ENCODE assay signal across 17 cellular contexts in the genomic region with DNA sequence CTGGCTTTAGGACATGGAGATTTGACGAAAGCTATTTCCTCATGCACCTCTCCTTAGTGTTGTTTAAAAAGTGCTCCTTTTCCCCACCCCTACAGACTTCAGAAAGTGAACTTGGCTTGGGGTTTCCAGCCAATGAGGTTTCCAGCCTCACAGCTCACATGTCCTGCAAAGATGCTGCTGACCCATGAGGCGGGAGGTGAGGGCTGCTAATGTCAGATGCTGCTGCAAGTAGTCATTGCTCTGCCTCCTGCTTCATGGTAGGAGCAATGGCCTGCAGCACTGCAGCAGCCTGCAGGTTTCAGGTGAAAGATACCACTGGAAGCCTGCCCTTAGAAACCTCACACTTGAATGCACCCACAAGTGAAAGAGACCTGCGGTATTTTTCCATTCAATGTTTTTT.
DNase-seq lines count a peak whose midpoint lies in the region; ATAC-seq and TF ChIP-seq lines count a peak whose summit lies in the region.
"Had no signal": no experiment of that assay in that cellular context is flagged by ENCODE, and none has a peak within 500 bp of the region (broad histone marks: within the 10 kb centered on the region; RNA-seq: fewer than 3 reads in every experiment).

No MANE protein-coding gene starts in this region.

- no peaks in the 10 kb centered on the region for H3K79me2 ChIP-seq in GM23338 (replicated peaks; ENCODE audit: insufficient read depth)

- TF ChIP-seq POLR2A in GM18505 (IDR thresholded peaks at IDR 0.05; ENCODE audit: borderline replicate concordance, extremely low read depth, insufficient read depth, insufficient read length), result no peak
- no peak for TF ChIP-seq POLR2A in heart left ventricle (IDR thresholded peaks at IDR 0.05)

- H3K27me3 ChIP-seq in GM23338 (ENCODE audit: insufficient read depth) (no peaks in the 10 kb centered on the region), heart left ventricle (peaks cover 0 to 12% (median 0%) of the 10 kb centered on the region in 9 donors)

- DNase-seq in GM23338 (ENCODE audit: low spot score), result no peak
- no peak for DNase-seq in heart left ventricle
- no peak for DNase-seq in mucosa of descending colon
- DNase-seq in head of caudate nucleus, result no peak
- DNase-seq in NCI-H1105 (lab: John Stamatoyannopoulos, UW), result no peak
- DNase-seq: BE2C, DMS 273 treated with DMSO at 0.1 percent for 48 hours, MG63, NCI-H1105 treated with DMSO at 0.1 percent for 48 hours, NCI-H187, NCI-H510A, SHP77 treated with DMSO at 0.1 percent for 48 hours had no signal

- H3K27ac Mint-ChIP-seq in GM23338, result no peak overlapping the region
- H3K27ac Mint-ChIP-seq: T-helper 1 cell treated with Interleukin-12 subunit alpha and Interleukin-12 subunit beta and Interleukin-4 antibody, amounts not matched to agents 30 μg/mL and 1 μg/mL, for 36 hours had no signal

- TF ChIP-seq CTCF in GM23338 (conservative IDR thresholded peaks at IDR 0.05; ENCODE audit: low read depth in 2 of 2), result no peak
- no peak for TF ChIP-seq CTCF in heart left ventricle (IDR thresholded peaks at IDR 0.05)
- TF ChIP-seq CTCF in mucosa of descending colon (IDR thresholded peaks at IDR 0.05), result no peak

- H3K4me3 ChIP-seq in GM23338 (no peak overlapping the region), heart left ventricle (no peak overlapping the region), mucosa of descending colon (no peak overlapping the region)
- H3K4me3 ChIP-seq: MG63 had no signal

- no peaks in the 10 kb centered on the region for H4K20me1 ChIP-seq in GM23338 (replicated peaks; ENCODE audit: insufficient read depth)

- H3K4me1 ChIP-seq in GM23338 (ENCODE audit: insufficient read depth) (no peaks in the 10 kb centered on the region; the same call in 1 of the 2 replicates), heart left ventricle (no peaks in the 10 kb centered on the region), mucosa of descending colon (ENCODE audit: low read depth) (no peaks in the 10 kb centered on the region)
- H3K4me1 ChIP-seq: BE2C had no signal

- H3K4me2 ChIP-seq in GM23338, result no peak overlapping the region
- H3K4me2 ChIP-seq: KMS-11 had no signal

- peaks cover 11% of the 10 kb centered on the region for H3K9me3 Mint-ChIP-seq in GM23338
- H3K9me3 Mint-ChIP-seq: T-helper 1 cell treated with Interleukin-12 subunit alpha and Interleukin-12 subunit beta and Interleukin-4 antibody, amounts not matched to agents 30 μg/mL and 1 μg/mL, for 36 hours had no signal

- H3K4me3 Mint-ChIP-seq in GM23338, result no peak overlapping the region
- H3K4me3 Mint-ChIP-seq: T-helper 1 cell treated with Interleukin-12 subunit alpha and Interleukin-12 subunit beta and Interleukin-4 antibody, amounts not matched to agents 30 μg/mL and 1 μg/mL, for 36 hours had no signal

- no peaks in the 10 kb centered on the region; the same call in 1 of the 2 replicates for H3K36me3 ChIP-seq in GM23338 (ENCODE audit: insufficient read depth)
- H3K36me3 ChIP-seq in heart left ventricle, result no peaks in the 10 kb centered on the region
- no peaks in the 10 kb centered on the region for H3K36me3 ChIP-seq in mucosa of descending colon (ENCODE audit: low read depth)
- H3K36me3 ChIP-seq: BE2C, MG63 had no signal

- 72 to 80% (median 77%) methylated on average over 3 of the region's 3 CpGs for WGBS in heart left ventricle, 4 donors

- peak overlapping the region; percentile 70 for H2AFZ ChIP-seq in GM23338

- peaks cover 7% of the 10 kb centered on the region; the same call in 2 of the 3 replicates for H3K36me3 Mint-ChIP-seq in GM23338 (ENCODE audit: low read depth)

- H3K9me2 ChIP-seq in GM23338 (ENCODE audit: insufficient read depth), result peaks cover 4% of the 10 kb centered on the region; the same call in 1 of the 2 replicates

- H3K4me1 Mint-ChIP-seq in GM23338, result peaks cover 5% of the 10 kb centered on the region

- ATAC-seq in GM18505 (IDR thresholded peaks at IDR 0.05; ENCODE audit: unreplicated experiment) (peak; percentile 49), GM23338 (no peak), heart left ventricle (no peak), mucosa of descending colon (no peak)
- ATAC-seq: HepG2 had no signal

- H3K9me3 ChIP-seq in heart left ventricle, result peaks cover 0 to 11% (median 0%) of the 10 kb centered on the region in 12 donors
- H3K9me3 ChIP-seq in mucosa of descending colon, result no peaks in the 10 kb centered on the region
- H3K9me3 ChIP-seq: BE2C had no signal

- no peaks in the 10 kb centered on the region for H3F3A ChIP-seq in GM23338 (replicated peaks; ENCODE audit: low read depth)

- H3K27ac ChIP-seq in GM23338 (ENCODE audit: low read depth) (no peak overlapping the region), angular gyrus (ENCODE audit: low read depth, low read length) (peak overlapping the region; percentile 16), heart left ventricle (no peak overlapping the region)
- H3K27ac ChIP-seq: KMS-11 had no signal

- peaks cover 3% of the 10 kb centered on the region for H3K27me3 Mint-ChIP-seq in GM23338 (ENCODE audit: insufficient read depth, low read depth, poor library complexity)

- intact Hi-C loops in heart left ventricle (cut with DNase I) (loop anchor here in 1 of 10 donors (10.0 kb wide), 1 partner anchor 58 kb away; no protein-coding TSS in a partner anchor), mucosa of descending colon (cut with DNase I, micrococcal nuclease) (no loop called here), head of caudate nucleus (cut with DNase I) (no loop called here)

TF ChIP-seq in GM23338, 12 proteins besides CTCF, POLR2A, EP300 and RAD21:
- no peak for TF ChIP-seq POLR2AphosphoS5 (IDR thresholded peaks at IDR 0.05; ENCODE audit: low read depth)
- TF ChIP-seq, protein P1, sequence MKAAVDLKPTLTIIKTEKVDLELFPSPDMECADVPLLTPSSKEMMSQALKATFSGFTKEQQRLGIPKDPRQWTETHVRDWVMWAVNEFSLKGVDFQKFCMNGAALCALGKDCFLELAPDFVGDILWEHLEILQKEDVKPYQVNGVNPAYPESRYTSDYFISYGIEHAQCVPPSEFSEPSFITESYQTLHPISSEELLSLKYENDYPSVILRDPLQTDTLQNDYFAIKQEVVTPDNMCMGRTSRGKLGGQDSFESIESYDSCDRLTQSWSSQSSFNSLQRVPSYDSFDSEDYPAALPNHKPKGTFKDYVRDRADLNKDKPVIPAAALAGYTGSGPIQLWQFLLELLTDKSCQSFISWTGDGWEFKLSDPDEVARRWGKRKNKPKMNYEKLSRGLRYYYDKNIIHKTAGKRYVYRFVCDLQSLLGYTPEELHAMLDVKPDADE (IDR thresholded peaks at IDR 0.05), result no peak
